Comparison of ENCODE assay signal across 1 cellular context in genomic region chr18:9927392-9928063, GRCh38.
TF ChIP-seq lines count a peak whose summit lies in the region.

No MANE protein-coding gene starts in this region.

TF ChIP-seq in GM23338, 12 proteins besides CTCF, POLR2A, EP300 and RAD21 (continued from another document):
- TF ChIP-seq ZNF462 (CRISPR knock-in tag; IDR thresholded peaks at IDR 0.05) = no peak
- no peak for TF ChIP-seq NANOG (IDR thresholded peaks at IDR 0.05; ENCODE audit: borderline replicate concordance)
- TF ChIP-seq POLR2AphosphoS5 (IDR thresholded peaks at IDR 0.05; ENCODE audit: low read depth) = no peak
